ENCODE assay signal across 27 cellular contexts in genomic region chr7:159130820-159131219, GRCh38. TPM values are rescaled to one million over a fixed set of nuclear protein-coding genes. Genes with fewer than 3 reads are reported as not detected.
"Had no signal": no experiment of that assay in that cellular context is flagged by ENCODE, and none has a peak within 500 bp of the region (broad histone marks: within the 10 kb centered on the region; RNA-seq: fewer than 3 reads in every experiment).

No MANE protein-coding gene starts in this region.

- H3K4me2 ChIP-seq: KMS-11, SK-N-SH had no signal

- H3K4me3 ChIP-seq: cardiac muscle cell, MG63, SJCRH30 had no signal

- ATAC-seq: activated CD8-positive, alpha-beta T cell treated with anti-CD3 and anti-CD28 coated beads for 36 hours; activated T-cell treated with anti-CD3 and anti-CD28 coated beads, Interleukin-2, amount 50 U/mL, for 4 hours; Panc1 had no signal

- H3K27me3 ChIP-seq: brain microvascular endothelial cell, cardiac muscle cell, SJCRH30 had no signal

- H3K4me1 ChIP-seq: SJCRH30 had no signal

- H3K9me3 ChIP-seq: MG63, SJCRH30, SK-N-SH had no signal

- H3K36me3 ChIP-seq: brain microvascular endothelial cell, cardiac muscle cell, MG63, SJCRH30, WERI-Rb-1 had no signal

- H3K27ac ChIP-seq: brain microvascular endothelial cell, cardiac muscle cell, KMS-11, SJCRH30, WERI-Rb-1 had no signal

- H3K9ac ChIP-seq: KMS-11, SK-N-SH had no signal

- DNase-seq: activated CD4-positive, alpha-beta T cell treated with anti-CD3 and anti-CD28 coated beads for 4 hours; activated CD8-positive, alpha-beta memory T cell treated with anti-CD3 and anti-CD28 coated beads, Interleukin-2, amount 50 U/mL, for 4 hours; activated CD8-positive, alpha-beta T cell treated with anti-CD3 and anti-CD28 coated beads for 36 hours; activated effector memory CD4-positive, alpha-beta T cell treated with anti-CD3 and anti-CD28 coated beads, Interleukin-2, amount 50 U/mL, for 16 hours; activated naive CD4-positive, alpha-beta T cell treated with anti-CD3 and anti-CD28 coated beads for 36 hours; activated naive CD8-positive, alpha-beta T cell treated with anti-CD3 and anti-CD28 coated beads for 36 hours; activated T-cell treated with anti-CD3 and anti-CD28 coated beads, Interleukin-2, amount 50 U/mL, for 4 hours; brain microvascular endothelial cell; MG63; MV-4-11; NCI-H1092 treated with DMSO at 0.1 percent for 48 hours; NCI-H1417 treated with DMSO at 0.1 percent for 48 hours; NCI-H187; NCI-H2081; NCI-H510A treated with DMSO at 0.1 percent for 48 hours; NCI-H69; NK-92 treated with Interleukin-12 subunit alpha and Interleukin-12 subunit beta, amount 100 ng/mL, for 24 hours; OCI-M1; Right ventricle myocardium superior; RPMI8226; SJCRH30; SK-N-SH; T-helper 1 cell; WERI-Rb-1 had no signal

RNA-seq across cellular contexts. Expression of gene VIPR2, which starts 13.8 kb away (rescaled TPM):
- total RNA-seq: activated naive CD8-positive, alpha-beta T cell treated with anti-CD3 and anti-CD28 coated beads for 36 hours had no signal
- polyA plus RNA-seq: SK-N-SH had no signal
